15 cellular contexts compared by ENCODE assay signal in the genomic region with DNA sequence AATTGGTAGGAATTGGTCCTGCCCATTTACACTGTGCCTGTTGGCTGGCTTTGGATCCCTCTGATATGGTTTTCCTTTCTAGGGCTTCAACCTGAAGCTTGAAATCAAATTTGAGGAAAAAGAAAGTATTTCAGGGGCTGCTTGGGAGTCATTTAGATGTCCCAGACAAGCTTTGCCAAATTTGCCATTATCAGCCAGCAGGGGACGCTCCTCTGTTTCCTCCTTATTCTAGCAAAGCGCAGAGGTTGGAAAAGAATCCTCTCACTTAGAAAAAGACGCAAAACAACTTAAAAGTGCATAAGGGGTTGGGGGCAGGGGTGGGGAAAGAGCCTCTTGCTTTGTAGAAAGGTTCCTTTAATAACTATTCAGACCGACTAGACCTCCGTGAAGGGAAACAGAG.
DNase-seq lines count a peak whose midpoint lies in the region; ATAC-seq, FAIRE-seq and TF ChIP-seq lines count a peak whose summit lies in the region.
"Had no signal": no experiment of that assay in that cellular context is flagged by ENCODE, and none has a peak within 500 bp of the region (broad histone marks: within the 10 kb centered on the region; RNA-seq: fewer than 3 reads in every experiment).

No MANE protein-coding gene starts in this region.

- no peak for TF ChIP-seq POLR2A in GM12878 (IDR thresholded peaks at IDR 0.05; ENCODE audit: low read depth, low read length)
- no peak for TF ChIP-seq POLR2A in GM12891 (IDR thresholded peaks at IDR 0.05; ENCODE audit: low read depth, low read length)

- 69% methylated on average over 5 of the region's 5 CpGs for WGBS in SK-N-SH (ENCODE audit: low lambda C conversion rate)
- WGBS in GM12878 (ENCODE audit: insufficient coverage, insufficient replicate concordance, low lambda C conversion rate, missing lambda C conversion rate) = 23% methylated on average over 5 of the region's 5 CpGs

- H3K36me3 Mint-ChIP-seq in progenitor cell of endocrine pancreas (ENCODE audit: insufficient read depth) = no peaks in the 10 kb centered on the region

- H3K9ac ChIP-seq in SK-N-SH = no peak overlapping the region
- no peak overlapping the region for H3K9ac ChIP-seq in Karpas-422 (ENCODE audit: low read length)
- H3K9ac ChIP-seq in GM12878 (ENCODE audit: control insufficient read depth, insufficient read depth, low read length) = no peak overlapping the region

- H3K4me1 ChIP-seq in SK-N-SH (ENCODE audit: control insufficient read depth in 1 of 2, insufficient read depth in 2 of 2, low read depth in 1 of 2, low read length in 1 of 2) (no peaks in the 10 kb centered on the region; a peak in 1 of 4 replicates), Karpas-422 (ENCODE audit: low read length) (no peaks in the 10 kb centered on the region), GM12878 (ENCODE audit: control insufficient read depth, insufficient read depth, low read length) (no peaks in the 10 kb centered on the region)
- H3K4me1 ChIP-seq: lower lobe of right lung, tibial artery had no signal

- intact Hi-C loops in GM12878 (cut with micrococcal nuclease; ENCODE audit: unreplicated experiment) = no loop called here

- no peak overlapping the region for H3K27ac ChIP-seq in SK-N-SH (ENCODE audit: low read depth in 2 of 2, low read length in 1 of 2)
- no peak overlapping the region for H3K27ac ChIP-seq in Karpas-422 (ENCODE audit: low read length)
- H3K27ac ChIP-seq in GM12878 (ENCODE audit: control insufficient read depth, insufficient read depth) = no peak overlapping the region
- H3K27ac ChIP-seq: epithelial cell of prostate, lower lobe of right lung, tibial artery had no signal

- BruUV-seq in GM12878 (replicated peaks; lab: Mats Ljungman, UMichigan) = no TSS peak

- H3F3A ChIP-seq in SK-N-SH (replicated peaks; ENCODE audit: insufficient read depth) = no peaks in the 10 kb centered on the region

- no peak for FAIRE-seq in GM12878 (lab: Jason Lieb, UNC)
- no peak for FAIRE-seq in GM12891 (lab: Jason Lieb, UNC)
- FAIRE-seq: bronchial epithelial cell had no signal

- TF ChIP-seq RAD21 in SK-N-SH (IDR thresholded peaks at IDR 0.05; ENCODE audit: low read length) (no peak), GM12878 (IDR thresholded peaks at IDR 0.05; ENCODE audit: insufficient read depth, low read depth, low read length) (peak; percentile 42; the same call in 1 of the 2 replicates)

- H3K9me2 ChIP-seq in SK-N-SH (no peaks in the 10 kb centered on the region), Karpas-422 (replicated peaks; ENCODE audit: insufficient read depth, low read length) (no peaks in the 10 kb centered on the region)

- H3K4me3 Mint-ChIP-seq in progenitor cell of endocrine pancreas (ENCODE audit: low read depth) = no peak overlapping the region
- H3K4me3 Mint-ChIP-seq: T-helper 1 cell treated with Interleukin-12 subunit alpha and Interleukin-12 subunit beta and Interleukin-4 antibody, amounts not matched to agents 30 μg/mL and 1 μg/mL, for 36 hours had no signal

- H3K27ac Mint-ChIP-seq in progenitor cell of endocrine pancreas = no peak overlapping the region
- H3K27ac Mint-ChIP-seq: T-helper 1 cell treated with Interleukin-12 subunit alpha and Interleukin-12 subunit beta and Interleukin-4 antibody, amounts not matched to agents 30 μg/mL and 1 μg/mL, for 36 hours had no signal

- peaks cover 2% of the 10 kb centered on the region for H3K9me3 Mint-ChIP-seq in progenitor cell of endocrine pancreas (ENCODE audit: low read depth)

- TF ChIP-seq CTCF in SK-N-SH (IDR thresholded peaks at IDR 0.05) (peak; percentile 43), GM12878 (IDR thresholded peaks at IDR 0.05 in 2 of 3, conservative IDR thresholded peaks at IDR 0.05 in 1 of 3; ENCODE audit: control insufficient read depth in 2 of 3, extremely low read depth in 1 of 3, insufficient read depth in 1 of 3, low read depth in 3 of 3, low read length in 3 of 3) (peak; percentile 43 to 69 (median 43)), progenitor cell of endocrine pancreas (IDR thresholded peaks at IDR 0.05; ENCODE audit: unreplicated experiment) (peak; percentile 12)

- H4K20me1 ChIP-seq in SK-N-SH (ENCODE audit: insufficient read depth) = no peaks in the 10 kb centered on the region
- no peaks in the 10 kb centered on the region for H4K20me1 ChIP-seq in Karpas-422 (ENCODE audit: insufficient read depth, low read depth, low read length)
- H4K20me1 ChIP-seq in GM12878 (ENCODE audit: control insufficient read depth, insufficient read depth) = no peaks in the 10 kb centered on the region

- POLR2A ChIA-PET in SK-N-SH (lab: Yijun Ruan, JAX) = no interaction called here
- POLR2A ChIA-PET in GM12878 (lab: Charles Lee) = no interaction called here

- ATAC-seq in SK-N-SH treated with all-trans-retinoic acid at 6 μM for 48 hours (no peak), GM12878 (peak; percentile 68), GM18870 (IDR thresholded peaks at IDR 0.05; ENCODE audit: unreplicated experiment) (no peak)
- ATAC-seq: lower lobe of right lung had no signal

- H3K4me3 ChIP-seq in SK-N-SH (ENCODE audit: low read depth in 2 of 2, low read length in 1 of 2) (no peak overlapping the region), Karpas-422 (ENCODE audit: low read length) (0 out of 2 replicates have a peak overlapping the region, but pooled peaks have one; percentile 27), GM12878 (no peak overlapping the region)
- H3K4me3 ChIP-seq: lower lobe of right lung, tibial artery had no signal

- no peaks in the 10 kb centered on the region for H3K27me3 Mint-ChIP-seq in progenitor cell of endocrine pancreas

- RAD21 ChIA-PET in GM12878 (lab: Charles Lee; ENCODE audit: unreplicated experiment) = interaction anchor here (0.8 kb wide), 1 partner anchor 67 kb away, joined by 5 read pairs; no protein-coding TSS in a partner anchor

- no peaks in the 10 kb centered on the region for H3K79me2 ChIP-seq in SK-N-SH (ENCODE audit: insufficient read depth)
- H3K79me2 ChIP-seq in Karpas-422 (ENCODE audit: low read length) = no peaks in the 10 kb centered on the region
- no peaks in the 10 kb centered on the region for H3K79me2 ChIP-seq in GM12878 (ENCODE audit: control insufficient read depth, insufficient read depth, low read length)

- H3K4me1 Mint-ChIP-seq in progenitor cell of endocrine pancreas (ENCODE audit: low read depth) = peaks cover 9% of the 10 kb centered on the region

- TF ChIP-seq EP300 in SK-N-SH (IDR thresholded peaks at IDR 0.05; ENCODE audit: borderline replicate concordance in 1 of 2, low read depth in 1 of 2, low read length in 1 of 2) (no peak), GM12878 (IDR thresholded peaks at IDR 0.05; ENCODE audit: borderline replicate concordance in 1 of 2, control insufficient read depth in 1 of 2, low read depth in 2 of 2, low read length in 2 of 2) (no peak)

- SMC1A ChIA-PET in GM12878 (lab: Charles Lee; ENCODE audit: uncharacterized antibody, unreplicated experiment) = interaction anchor here (0.9 to 1.0 kb wide), 2 partner anchors 24 to 120 kb away, joined by 3 to 4 read pairs; no protein-coding TSS in a partner anchor

- H3K4me2 ChIP-seq in SK-N-SH = no peak overlapping the region
- H3K4me2 ChIP-seq in Karpas-422 (ENCODE audit: low read depth, low read length, poor library complexity, severe bottlenecking) = no peak overlapping the region
- H3K4me2 ChIP-seq in GM12878 (ENCODE audit: control insufficient read depth, insufficient read depth) = no peak overlapping the region

- CTCF ChIA-PET in SK-N-SH (lab: Yijun Ruan, JAX) (no interaction called here), GM12878 (lab: Yijun Ruan, JAX) (interaction anchor here (0.9 to 1.9 kb wide), 9 partner anchors 8 to 69 kb away, joined by 3 to 5 read pairs (median 4); no protein-coding TSS in a partner anchor)

- DNase-seq in SK-N-SH = no peak
- peak; percentile 66 for DNase-seq in Karpas-422
- DNase-seq in GM12878 (ENCODE audit: low read depth, low spot score) = no peak
- no peak for DNase-seq in progenitor cell of endocrine pancreas (ENCODE audit: low spot score, unreplicated experiment)
- DNase-seq in DMS153 treated with DMSO at 0.1 percent for 48 hours (lab: John Stamatoyannopoulos, UW; ENCODE audit: unreplicated experiment) = no peak
- no peak for DNase-seq in GM12891 (ENCODE audit: insufficient read length, low spot score)
- DNase-seq: activated CD4-positive, alpha-beta T cell treated with anti-CD3 and anti-CD28 coated beads, Interleukin-2, amount 50 U/mL, for 48 hours; activated gamma-delta T cell treated with Interleukin-2 at 50 U/mL for 16 hours; lower lobe of right lung had no signal

- H2AFZ ChIP-seq in SK-N-SH (ENCODE audit: low read depth) = no peak overlapping the region
- H2AFZ ChIP-seq in Karpas-422 (ENCODE audit: low read length) = no peak overlapping the region
- no peak overlapping the region for H2AFZ ChIP-seq in GM12878 (ENCODE audit: control insufficient read depth, low read depth, low read length)

- H3K9me3 ChIP-seq in SK-N-SH = no peaks in the 10 kb centered on the region
- no peaks in the 10 kb centered on the region for H3K9me3 ChIP-seq in Karpas-422 (ENCODE audit: low read length)
- H3K9me3 ChIP-seq in GM12878 (replicated peaks; ENCODE audit: control insufficient read depth, insufficient read depth, low read length) = no peaks in the 10 kb centered on the region

- H3K36me3 ChIP-seq in SK-N-SH (replicated peaks in 1 of 2; ENCODE audit: control insufficient read depth in 1 of 2, insufficient read depth in 2 of 2, low read length in 1 of 2) (no peaks in the 10 kb centered on the region), Karpas-422 (ENCODE audit: insufficient read depth, low read length) (no peaks in the 10 kb centered on the region), GM12878 (ENCODE audit: control insufficient read depth in 2 of 2, insufficient read depth in 2 of 2, low read length in 1 of 2) (no peaks in the 10 kb centered on the region)
- H3K36me3 ChIP-seq: lower lobe of right lung, tibial artery had no signal

- H3K27me3 ChIP-seq in SK-N-SH (ENCODE audit: insufficient read depth) = no peaks in the 10 kb centered on the region
- H3K27me3 ChIP-seq in Karpas-422 (ENCODE audit: low read length) = no peaks in the 10 kb centered on the region
- H3K27me3 ChIP-seq in GM12878 (replicated peaks in 1 of 2; ENCODE audit: control insufficient read depth in 2 of 2, insufficient read depth in 2 of 2, low read length in 1 of 2) = no peaks in the 10 kb centered on the region
- H3K27me3 ChIP-seq: tibial artery had no signal

- in situ Hi-C loops in GM12878 (cut with MboI) = no loop called here

TF ChIP-seq in SK-N-SH, 30 proteins besides CTCF, POLR2A, EP300 and RAD21 (continues in another document):
- TF ChIP-seq NFIC (IDR thresholded peaks at IDR 0.05; ENCODE audit: borderline replicate concordance) (no peak), FOXJ3 (CRISPR knock-in tag; IDR thresholded peaks at IDR 0.05) (no peak)

TF ChIP-seq in GM12878, 131 proteins besides CTCF, POLR2A, EP300 and RAD21 (continues in another document):
- TF ChIP-seq SMC3 (IDR thresholded peaks at IDR 0.05; ENCODE audit: borderline replicate concordance, low read length) = peak; percentile 38; the same call in 1 of the 2 replicates
- TF ChIP-seq STAT1 (conservative IDR thresholded peaks at IDR 0.05) = no peak
- no peak for TF ChIP-seq TCF7 (IDR thresholded peaks at IDR 0.05; ENCODE audit: borderline replicate concordance)

TF ChIP-seq in GM12891, 5 proteins besides CTCF, POLR2A, EP300 and RAD21 (continues in another document):
- TF ChIP-seq PAX5 (IDR thresholded peaks at IDR 0.05; ENCODE audit: insufficient read depth, low read length, severe bottlenecking) (no peak), POLR2AphosphoS5 (IDR thresholded peaks at IDR 0.05; ENCODE audit: low read depth, low read length) (no peak), POU2F2 (IDR thresholded peaks at IDR 0.05; ENCODE audit: low read depth, low read length) (no peak)

Comparison
In these comparisons a context has a peak if more than half of its experiments do, and no peak if none do; other contexts are left out.
1. Of the 26 proteins assayed by ChIP-seq in both GM12878 and SK-N-SH: peak only in GM12878: RAD21 and SMC3; only in SK-N-SH: none; in both: CTCF; in neither: 23.